In genomic region chr2:231612199-231613053, GRCh38 we compare ENCODE assay signal across 9 cellular contexts. TPM values are rescaled to one million over a fixed set of nuclear protein-coding genes. Genes with fewer than 3 reads are reported as not detected.
DNase-seq lines count a peak whose midpoint lies in the region; ATAC-seq and TF ChIP-seq lines count a peak whose summit lies in the region.
"Had no signal": no experiment of that assay in that cellular context is flagged by ENCODE, and none has a peak within 500 bp of the region (broad histone marks: within the 10 kb centered on the region; RNA-seq: fewer than 3 reads in every experiment).

No MANE protein-coding gene starts in this region.

- 5 to 7% methylated on average over 22 of the region's 22 CpGs for WGBS in lower leg skin, 2 donors

- peak; percentile 35 for ATAC-seq in HG03378 (IDR thresholded peaks at IDR 0.05; ENCODE audit: unreplicated experiment)

- peak in 1 of 3 donors; percentile 94 for TF ChIP-seq CTCF in lower leg skin (IDR thresholded peaks at IDR 0.05)

- in situ Hi-C loops in GM18951 (cut with MboI; ENCODE audit: low sequenced_read_pairs, unreplicated experiment), result loop anchor here (10.0 kb wide), 2 partner anchors 52 to 102 kb away; no protein-coding TSS in a partner anchor

- intact Hi-C loops in lower leg skin (cut with DNase I; ENCODE audit: low total_unique reads), result loop anchor here (5.0 kb wide), 1 partner anchor 65 kb away; no protein-coding TSS in a partner anchor

- no peak overlapping the region for H3K4me3 ChIP-seq in lower leg skin (ENCODE audit: low read depth, poor library complexity, severe bottlenecking)

- peak; percentile 32 for TF ChIP-seq POLR2A in GM18951 (IDR thresholded peaks at IDR 0.05; ENCODE audit: extremely low read depth, insufficient read depth, insufficient read length)
- no peak for TF ChIP-seq POLR2A in lower leg skin (IDR thresholded peaks at IDR 0.05)

- peak; percentile 94 for DNase-seq in AG20443 (ENCODE audit: low spot score)
- DNase-seq in NCI-H526 treated with DMSO at 0.1 percent for 48 hours (lab: John Stamatoyannopoulos, UW), result peak; percentile 64
- DNase-seq in activated CD4-positive, alpha-beta T cell treated with anti-CD3 and anti-CD28 coated beads, Interleukin-2, amount 50 U/mL, for 1 hour, result peak; percentile 90
- peak; percentile 82 for DNase-seq in dedifferentiated amniotic fluid mesenchymal stem cell (ENCODE audit: extremely low spot score)
- DNase-seq in lower leg skin (ENCODE audit: low spot score in 2 of 2), result peak; percentile 95 to 99
- DNase-seq in stimulated activated CD4-positive, alpha-beta T cell treated with anti-CD3 and anti-CD28 coated beads, Interleukin-4, amount 100 ng/mL, for 4 hours, result peak; percentile 87 to 95

RNA-seq across cellular contexts. Expression of gene TEX44, which starts 19.8 kb away (rescaled TPM):
- total RNA-seq in lower leg skin, result not detected
- total RNA-seq: T-helper 2 cell treated with Interferon-gamma antibody and Interleukin-4, amounts not matched to agents 100 ng/mL and 5 ng/mL, for 36 hours had no signal
